ENCODE assay signal across 12 cellular contexts in the genomic region with DNA sequence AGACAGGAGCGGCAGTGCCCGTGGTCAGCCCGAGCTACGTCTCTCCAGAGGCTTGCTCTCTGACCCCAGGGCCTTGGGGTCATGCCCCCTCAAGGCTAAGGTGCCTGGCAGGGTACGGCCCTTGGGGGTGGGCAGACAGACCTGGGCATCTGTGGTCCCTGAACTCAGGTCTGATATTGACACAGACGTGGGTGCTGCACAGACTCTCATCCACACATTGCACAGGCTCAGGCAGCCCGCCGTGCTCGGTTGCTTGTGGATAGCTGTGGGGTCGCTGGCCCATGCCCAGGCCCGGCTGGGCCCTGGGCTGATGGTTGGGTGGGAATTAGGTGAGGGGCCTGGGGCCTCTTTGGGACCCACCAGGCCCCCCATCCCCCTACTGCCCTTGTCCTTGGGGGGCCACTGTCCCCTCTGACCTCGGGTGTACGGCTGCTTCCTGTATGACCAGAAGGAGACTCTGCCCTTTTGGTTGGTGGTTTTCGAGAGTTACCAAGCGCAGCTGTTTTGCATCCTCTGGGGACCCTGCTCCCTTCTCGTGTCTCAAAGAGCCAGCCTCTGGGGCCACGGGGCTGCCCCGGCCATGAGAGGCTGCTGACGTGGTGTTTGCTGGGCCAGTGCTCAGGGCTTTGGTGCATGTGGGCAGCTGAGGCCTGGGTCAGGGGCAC. TPM values are rescaled to one million over a fixed set of nuclear protein-coding genes. Genes with fewer than 3 reads are reported as not detected.
DNase-seq lines count a peak whose midpoint lies in the region; ATAC-seq and TF ChIP-seq lines count a peak whose summit lies in the region.
"Had no signal": no experiment of that assay in that cellular context is flagged by ENCODE, and none has a peak within 500 bp of the region (broad histone marks: within the 10 kb centered on the region; RNA-seq: fewer than 3 reads in every experiment).

No MANE protein-coding gene starts in this region.

- H3K9me3 ChIP-seq in esophagus muscularis mucosa = no peaks in the 10 kb centered on the region
- H3K9me3 ChIP-seq in heart right ventricle = no peaks in the 10 kb centered on the region

- peak; percentile 82 for ATAC-seq in GM19025 (IDR thresholded peaks at IDR 0.05; ENCODE audit: low read depth, unreplicated experiment)
- ATAC-seq in HG02571 (IDR thresholded peaks at IDR 0.05; ENCODE audit: unreplicated experiment) = peak; percentile 63
- peak; percentile 67 for ATAC-seq in HG03439 (IDR thresholded peaks at IDR 0.05; ENCODE audit: unreplicated experiment)
- ATAC-seq in stimulated activated memory B cell treated with anti-CD40 and anti-IgM and Interleukin-4, amounts not matched to agents 10 μg/mL and 1 μg/mL and 100 μg/mL, for 72 hours = peak; percentile 84
- ATAC-seq in heart right ventricle = no peak

- H3K4me1 ChIP-seq in esophagus muscularis mucosa = no peaks in the 10 kb centered on the region
- peaks cover 0 to 7% (median 0%) of the 10 kb centered on the region in 9 donors for H3K4me1 ChIP-seq in heart right ventricle

- peaks cover 0 to 42% (median 17%) of the 10 kb centered on the region in 4 donors for H3K36me3 ChIP-seq in esophagus muscularis mucosa
- peaks cover 0 to 15% (median 0%) of the 10 kb centered on the region in 9 donors for H3K36me3 ChIP-seq in heart right ventricle

- DNase-seq in esophagus muscularis mucosa (ENCODE audit: extremely low spot score) = no peak
- DNase-seq in erythroblast (lab: John Stamatoyannopoulos, UW) = no peak
- DNase-seq in heart right ventricle = no peak
- DNase-seq: activated CD4-positive, alpha-beta memory T cell treated with anti-CD3 and anti-CD28 coated beads for 36 hours; DMS53 had no signal

- no peak overlapping the region for H3K4me3 Mint-ChIP-seq in stimulated activated memory B cell treated with anti-CD40 and anti-IgM and Interleukin-4, amounts not matched to agents 10 μg/mL and 1 μg/mL and 100 μg/mL, for 72 hours
- H3K4me3 Mint-ChIP-seq: activated CD4-positive, alpha-beta memory T cell treated with anti-CD3 and anti-CD28 coated beads for 36 hours; nephron; stimulated activated naive CD8-positive, alpha-beta T cell treated with anti-CD3 and anti-CD28 coated beads, Interleukin-15, Interleukin-2, amounts not matched to agents 100 ng/mL and 50 ng/mL, for 24 hours had no signal

- H3K27ac ChIP-seq in esophagus muscularis mucosa (replicated peaks in 1 of 4) (no peak overlapping the region), heart right ventricle (no peak overlapping the region)

- TF ChIP-seq POLR2A in esophagus muscularis mucosa (IDR thresholded peaks at IDR 0.05; ENCODE audit: low read depth) (no peak), erythroblast (IDR thresholded peaks at IDR 0.05; ENCODE audit: low read length) (no peak)

- H3K27me3 ChIP-seq in esophagus muscularis mucosa = no peaks in the 10 kb centered on the region
- no peaks in the 10 kb centered on the region for H3K27me3 ChIP-seq in heart right ventricle

- WGBS in esophagus muscularis mucosa = 90% methylated on average over 6 of the region's 19 CpGs
- WGBS in heart right ventricle, 2 donors = 87 to 92% methylated on average over 19 of the region's 19 CpGs

- no peak for TF ChIP-seq EP300 in esophagus muscularis mucosa (IDR thresholded peaks at IDR 0.05)

- intact Hi-C loops in esophagus muscularis mucosa (cut with DNase I) (no loop called here), heart right ventricle (cut with DNase I) (no loop called here)

- H3K4me1 Mint-ChIP-seq in stimulated activated memory B cell treated with anti-CD40 and anti-IgM and Interleukin-4, amounts not matched to agents 10 μg/mL and 1 μg/mL and 100 μg/mL, for 72 hours = peaks cover 39% of the 10 kb centered on the region

- no peak overlapping the region for H3K4me3 ChIP-seq in esophagus muscularis mucosa
- no peak overlapping the region for H3K4me3 ChIP-seq in heart right ventricle

- no peaks in the 10 kb centered on the region for H3K9me3 Mint-ChIP-seq in stimulated activated memory B cell treated with anti-CD40 and anti-IgM and Interleukin-4, amounts not matched to agents 10 μg/mL and 1 μg/mL and 100 μg/mL, for 72 hours
- H3K9me3 Mint-ChIP-seq: activated CD4-positive, alpha-beta memory T cell treated with anti-CD3 and anti-CD28 coated beads for 36 hours; nephron; stimulated activated naive CD8-positive, alpha-beta T cell treated with anti-CD3 and anti-CD28 coated beads, Interleukin-15, Interleukin-2, amounts not matched to agents 100 ng/mL and 50 ng/mL, for 24 hours had no signal

- TF ChIP-seq CTCF in esophagus muscularis mucosa (IDR thresholded peaks at IDR 0.05) (no peak), heart right ventricle (IDR thresholded peaks at IDR 0.05) (no peak)

- H3K27ac Mint-ChIP-seq in stimulated activated memory B cell treated with anti-CD40 and anti-IgM and Interleukin-4, amounts not matched to agents 10 μg/mL and 1 μg/mL and 100 μg/mL, for 72 hours = peak overlapping the region; percentile 76
- H3K27ac Mint-ChIP-seq: activated CD4-positive, alpha-beta memory T cell treated with anti-CD3 and anti-CD28 coated beads for 36 hours; nephron; stimulated activated naive CD8-positive, alpha-beta T cell treated with anti-CD3 and anti-CD28 coated beads, Interleukin-15, Interleukin-2, amounts not matched to agents 100 ng/mL and 50 ng/mL, for 24 hours had no signal

- H3K36me3 Mint-ChIP-seq in stimulated activated memory B cell treated with anti-CD40 and anti-IgM and Interleukin-4, amounts not matched to agents 10 μg/mL and 1 μg/mL and 100 μg/mL, for 72 hours = peaks cover 10% of the 10 kb centered on the region

- H3K27me3 Mint-ChIP-seq in stimulated activated memory B cell treated with anti-CD40 and anti-IgM and Interleukin-4, amounts not matched to agents 10 μg/mL and 1 μg/mL and 100 μg/mL, for 72 hours = no peaks in the 10 kb centered on the region
- H3K27me3 Mint-ChIP-seq: activated CD4-positive, alpha-beta memory T cell treated with anti-CD3 and anti-CD28 coated beads for 36 hours; stimulated activated naive CD8-positive, alpha-beta T cell treated with anti-CD3 and anti-CD28 coated beads, Interleukin-15, Interleukin-2, amounts not matched to agents 100 ng/mL and 50 ng/mL, for 24 hours had no signal

RNA-seq across cellular contexts. Expression of gene FGFRL1, which starts 10.1 kb away (rescaled TPM):
- total RNA-seq in esophagus muscularis mucosa (10 to 100 TPM; 22.0 to 54.2 (median 32.5) TPM), heart right ventricle (10 to 100 TPM; 22.0 to 36.6 (median 28.1) TPM)
- 10 to 100 TPM; 17.1 to 24.3 TPM for polyA plus RNA-seq in heart right ventricle

RNA-seq across cellular contexts. Expression of gene SLC26A1, which starts 28.3 kb away (rescaled TPM):
- total RNA-seq in esophagus muscularis mucosa (under 1 TPM in 1 of 4 donors, not detected in 3; 0.06 TPM), heart right ventricle (under 1 TPM in 2 of 10 donors, not detected in 8; 0.28 to 0.38 TPM)
- polyA plus RNA-seq in heart right ventricle = under 1 TPM; 0.06 to 0.66 TPM
- total RNA-seq: activated CD4-positive, alpha-beta memory T cell treated with anti-CD3 and anti-CD28 coated beads for 36 hours; H1 had no signal

RNA-seq across cellular contexts. Expression of gene IDUA, which starts 34.7 kb away (rescaled TPM):
- 10 to 100 TPM; 10.4 to 23.1 (median 11.5) TPM for total RNA-seq in esophagus muscularis mucosa
- 10 to 100 TPM in 1 of 10 donors, 1 to 10 TPM in 9; 6.0 to 10.4 (median 8.7) TPM for total RNA-seq in heart right ventricle
- 10 to 100 TPM in 1 of 2 donors, 1 to 10 TPM in 1; 4.6 to 13.3 TPM for polyA plus RNA-seq in heart right ventricle

RNA-seq across cellular contexts. Expression of gene DGKQ, which starts 48.1 kb away (rescaled TPM):
- total RNA-seq in esophagus muscularis mucosa = 10 to 100 TPM in 2 of 4 donors, 1 to 10 TPM in 2; 7.5 to 11.9 (median 9.9) TPM
- total RNA-seq in heart right ventricle = 1 to 10 TPM; 2.8 to 5.2 (median 3.8) TPM
- 1 to 10 TPM; 3.6 to 4.9 TPM for polyA plus RNA-seq in heart right ventricle

Comparison
In these comparisons a context has a peak if more than half of its experiments do, and no peak if none do; other contexts are left out.
1. ATAC-seq: peak in GM19025 (single experiment), HG02571 (single experiment), HG03439 (single experiment) and stimulated activated memory B cell treated with anti-CD40 and anti-IgM and Interleukin-4, amounts not matched to agents 10 μg/mL and 1 μg/mL and 100 μg/mL, for 72 hours (single experiment); none in heart right ventricle (0 of 8).